Comparison of ENCODE assay signal across 23 cellular contexts in the genomic region with DNA sequence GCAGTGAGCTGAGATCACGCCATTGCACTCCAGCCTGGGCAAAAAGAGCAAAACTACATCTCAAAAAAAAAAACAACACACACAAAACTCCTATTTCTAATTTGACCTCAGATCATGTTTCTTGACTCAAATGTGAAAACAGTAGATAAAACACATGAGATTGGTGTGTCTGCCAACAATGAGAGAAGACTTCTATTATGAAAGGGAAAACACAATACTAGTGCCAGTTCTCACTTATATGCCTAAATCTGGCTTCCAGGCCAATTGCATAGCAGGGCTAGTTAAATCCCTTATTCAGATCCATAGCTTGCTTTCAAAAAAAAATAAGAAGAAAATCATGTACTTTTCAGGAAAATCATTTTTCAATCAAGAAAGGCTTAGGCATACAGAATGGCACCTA.
"Had no signal": no experiment of that assay in that cellular context is flagged by ENCODE, and none has a peak within 500 bp of the region (broad histone marks: within the 10 kb centered on the region; RNA-seq: fewer than 3 reads in every experiment).

No MANE protein-coding gene starts in this region.

- H3K27ac ChIP-seq: coronary artery, foreskin keratinocyte, heart left ventricle, neutrophil, spleen, testis, tibial nerve, upper lobe of right lung, vagina had no signal

- ATAC-seq: foreskin keratinocyte; heart left ventricle; left colon; left ventricle myocardium superior; naive thymus-derived CD4-positive, alpha-beta T cell; sciatic nerve; stimulated activated memory B cell treated with anti-CD40 and anti-IgM and Interleukin-4, amounts not matched to agents 10 μg/mL and 1 μg/mL and 100 μg/mL, for 72 hours; upper lobe of right lung had no signal

- H3K27me3 Mint-ChIP-seq: naive thymus-derived CD4-positive, alpha-beta T cell; stimulated activated memory B cell treated with anti-CD40 and anti-IgM and Interleukin-4, amounts not matched to agents 10 μg/mL and 1 μg/mL and 100 μg/mL, for 72 hours; stimulated activated naive CD8-positive, alpha-beta T cell treated with anti-CD3 and anti-CD28 coated beads, Interleukin-15, Interleukin-2, amounts not matched to agents 100 ng/mL and 50 ng/mL, for 24 hours had no signal

- H3K4me3 ChIP-seq: coronary artery, heart left ventricle, lung, spleen, testis, tibial nerve, upper lobe of right lung, vagina had no signal

- H3K9me3 Mint-ChIP-seq: naive thymus-derived CD4-positive, alpha-beta T cell; stimulated activated memory B cell treated with anti-CD40 and anti-IgM and Interleukin-4, amounts not matched to agents 10 μg/mL and 1 μg/mL and 100 μg/mL, for 72 hours; stimulated activated naive CD8-positive, alpha-beta T cell treated with anti-CD3 and anti-CD28 coated beads, Interleukin-15, Interleukin-2, amounts not matched to agents 100 ng/mL and 50 ng/mL, for 24 hours had no signal

- H3K27ac Mint-ChIP-seq: stimulated activated memory B cell treated with anti-CD40 and anti-IgM and Interleukin-4, amounts not matched to agents 10 μg/mL and 1 μg/mL and 100 μg/mL, for 72 hours; stimulated activated naive CD8-positive, alpha-beta T cell treated with anti-CD3 and anti-CD28 coated beads, Interleukin-15, Interleukin-2, amounts not matched to agents 100 ng/mL and 50 ng/mL, for 24 hours had no signal

- H3K27me3 ChIP-seq: foreskin keratinocyte, heart left ventricle, neutrophil, spleen, testis, tibial nerve, upper lobe of right lung, vagina had no signal

- H3K4me1 Mint-ChIP-seq: stimulated activated memory B cell treated with anti-CD40 and anti-IgM and Interleukin-4, amounts not matched to agents 10 μg/mL and 1 μg/mL and 100 μg/mL, for 72 hours had no signal

- DNase-seq: effector CD8-positive, alpha-beta T cell; foreskin keratinocyte; heart left ventricle; hippocampal formation; left colon; left ventricle myocardium superior; mesendoderm; naive thymus-derived CD4-positive, alpha-beta T cell; posterior cingulate gyrus; spleen; stimulated activated CD4-positive, alpha-beta T cell treated with anti-CD3 and anti-CD28 coated beads, Interleukin-15, amount 100 ng/mL, for 24 hours; stimulated activated CD4-positive, alpha-beta T cell treated with anti-CD3 and anti-CD28 coated beads, Interleukin-1b, Interleukin-23, amount 100 ng/mL, for 48 hours; stimulated activated CD4-positive, alpha-beta T cell treated with anti-CD3 and anti-CD28 coated beads, Interleukin-4, amount 100 ng/mL, for 24 hours; testis; upper lobe of right lung had no signal

- H3K4me3 Mint-ChIP-seq: naive thymus-derived CD4-positive, alpha-beta T cell; stimulated activated memory B cell treated with anti-CD40 and anti-IgM and Interleukin-4, amounts not matched to agents 10 μg/mL and 1 μg/mL and 100 μg/mL, for 72 hours; stimulated activated naive CD8-positive, alpha-beta T cell treated with anti-CD3 and anti-CD28 coated beads, Interleukin-15, Interleukin-2, amounts not matched to agents 100 ng/mL and 50 ng/mL, for 24 hours had no signal

- H3K9me3 ChIP-seq: heart left ventricle, neutrophil, spleen, testis, tibial nerve, upper lobe of right lung, vagina had no signal
